8 cellular contexts compared by ENCODE assay signal in the genomic region with DNA sequence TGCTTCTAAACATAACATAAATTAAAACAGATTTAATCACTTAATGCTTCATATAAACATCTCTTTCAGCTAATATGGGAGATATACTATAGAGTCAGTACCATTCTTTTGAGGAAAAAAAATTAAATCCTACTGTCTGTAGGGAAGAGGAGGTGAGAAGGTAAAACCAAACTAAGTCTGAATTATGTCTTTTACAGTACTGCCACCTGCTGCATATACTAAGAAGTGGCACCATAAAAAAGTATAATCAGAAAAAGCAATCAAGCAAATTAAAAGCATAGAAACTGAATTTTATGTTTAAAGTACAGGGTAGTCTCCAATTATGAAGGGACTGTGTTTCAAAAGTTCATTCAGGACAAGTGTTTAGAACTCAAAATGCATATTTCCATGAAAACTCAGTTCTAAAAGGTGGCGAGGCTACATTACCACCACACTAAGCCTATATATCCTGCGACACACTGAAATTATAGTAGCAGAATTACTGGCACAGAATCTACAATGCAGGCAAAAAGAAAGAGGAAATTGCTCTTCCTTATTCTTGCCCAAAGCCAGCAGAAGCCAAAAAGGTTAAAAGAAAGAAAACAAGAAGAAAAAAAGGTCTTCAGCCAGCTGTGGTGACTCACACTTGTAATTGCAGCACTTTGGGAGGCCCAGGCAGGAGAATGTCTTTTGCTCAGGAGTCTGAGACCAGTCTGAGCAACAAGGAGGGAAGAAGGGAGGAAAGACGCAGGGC. TPM values are rescaled to one million over a fixed set of nuclear protein-coding genes. Genes with fewer than 3 reads are reported as not detected.
DNase-seq lines count a peak whose midpoint lies in the region; ATAC-seq, FAIRE-seq and TF ChIP-seq lines count a peak whose summit lies in the region.

No MANE protein-coding gene starts in this region.

- H3K9me3 ChIP-seq in astrocyte (ENCODE audit: insufficient read depth, low read depth, low read length) (no peaks in the 10 kb centered on the region), keratinocyte (ENCODE audit: control insufficient read depth, low read depth, low read length) (no peaks in the 10 kb centered on the region), upper lobe of right lung (no peaks in the 10 kb centered on the region)

- no peak overlapping the region for H3K4me3 ChIP-seq in astrocyte (ENCODE audit: insufficient read depth, low read depth, low read length)
- H3K4me3 ChIP-seq in keratinocyte (ENCODE audit: control insufficient read depth in 2 of 3, extremely low read depth in 1 of 3, insufficient read depth in 2 of 3, low read depth in 1 of 3, low read length in 3 of 3): no peak overlapping the region
- no peak overlapping the region for H3K4me3 ChIP-seq in upper lobe of right lung

- H3K79me2 ChIP-seq in astrocyte (ENCODE audit: insufficient read depth, low read length) (no peaks in the 10 kb centered on the region), keratinocyte (ENCODE audit: control insufficient read depth, insufficient read depth, low read length) (no peaks in the 10 kb centered on the region)

- H3K4me1 ChIP-seq in astrocyte (ENCODE audit: insufficient read depth, low read length) (peaks cover 6% of the 10 kb centered on the region), keratinocyte (ENCODE audit: control insufficient read depth, extremely low read depth, insufficient read depth, low read length) (no peaks in the 10 kb centered on the region), upper lobe of right lung (no peaks in the 10 kb centered on the region)

- H3K36me3 ChIP-seq in astrocyte (ENCODE audit: insufficient read depth, low read length) (no peaks in the 10 kb centered on the region), keratinocyte (ENCODE audit: control insufficient read depth in 2 of 2, extremely low read depth in 1 of 2, insufficient read depth in 2 of 2, low read length in 2 of 2) (peaks cover 2 to 4% of the 10 kb centered on the region in 2 experiments), upper lobe of right lung (peaks cover 55% of the 10 kb centered on the region)

- ATAC-seq in upper lobe of right lung: peak; percentile 64
- no peak for ATAC-seq in HG02884 (IDR thresholded peaks at IDR 0.05; ENCODE audit: unreplicated experiment)

- H3K9me3 Mint-ChIP-seq in activated naive CD4-positive, alpha-beta T cell treated with anti-CD3 and anti-CD28 coated beads for 36 hours: no peaks in the 10 kb centered on the region
- H3K9me3 Mint-ChIP-seq in astrocyte (ENCODE audit: unreplicated experiment): peaks cover 7% of the 10 kb centered on the region

- peaks cover 13% of the 10 kb centered on the region for H3K4me1 Mint-ChIP-seq in activated naive CD4-positive, alpha-beta T cell treated with anti-CD3 and anti-CD28 coated beads for 36 hours (ENCODE audit: low read depth)
- no peaks in the 10 kb centered on the region for H3K4me1 Mint-ChIP-seq in astrocyte (ENCODE audit: low read depth, unreplicated experiment)

- no peaks in the 10 kb centered on the region for H3K9me1 ChIP-seq in keratinocyte (ENCODE audit: control insufficient read depth, extremely low read depth, insufficient read depth, low read length)

- no peaks in the 10 kb centered on the region for H4K20me1 ChIP-seq in astrocyte (ENCODE audit: insufficient read depth, low read length)
- H4K20me1 ChIP-seq in keratinocyte (ENCODE audit: control insufficient read depth, extremely low read depth, insufficient read depth, low read length): no peaks in the 10 kb centered on the region

- peaks cover 23% of the 10 kb centered on the region for H3K36me3 Mint-ChIP-seq in activated naive CD4-positive, alpha-beta T cell treated with anti-CD3 and anti-CD28 coated beads for 36 hours (ENCODE audit: low read depth)
- H3K36me3 Mint-ChIP-seq in astrocyte (ENCODE audit: low read depth, unreplicated experiment): peaks cover 10% of the 10 kb centered on the region

- H2AFZ ChIP-seq in astrocyte (ENCODE audit: low read depth, low read length): no peak overlapping the region
- no peak overlapping the region for H2AFZ ChIP-seq in keratinocyte (ENCODE audit: control insufficient read depth, low read length)

- no peaks in the 10 kb centered on the region for H3K27me3 Mint-ChIP-seq in activated naive CD4-positive, alpha-beta T cell treated with anti-CD3 and anti-CD28 coated beads for 36 hours (ENCODE audit: low read depth)
- no peaks in the 10 kb centered on the region for H3K27me3 Mint-ChIP-seq in astrocyte (ENCODE audit: low read depth, unreplicated experiment)

- CTCF ChIA-PET in activated naive CD4-positive, alpha-beta T cell treated with anti-CD3 and anti-CD28 coated beads for 36 hours (lab: Charles Lee): interaction anchor here (0.5 to 3.6 kb wide), 24 partner anchors 8 to 358 kb away, joined by 3 to 35 read pairs (median 4); partner anchors contain the start of genes BATF3 and NSL1

- H3K4me3 Mint-ChIP-seq in activated naive CD4-positive, alpha-beta T cell treated with anti-CD3 and anti-CD28 coated beads for 36 hours: no peak overlapping the region
- H3K4me3 Mint-ChIP-seq in astrocyte (ENCODE audit: unreplicated experiment): no peak overlapping the region

- no peak overlapping the region for H3K27ac Mint-ChIP-seq in activated naive CD4-positive, alpha-beta T cell treated with anti-CD3 and anti-CD28 coated beads for 36 hours
- H3K27ac Mint-ChIP-seq in astrocyte (ENCODE audit: unreplicated experiment): no peak overlapping the region

- peak; percentile 62 for TF ChIP-seq CTCF in astrocyte (IDR thresholded peaks at IDR 0.05; ENCODE audit: insufficient read depth, low read depth, low read length)
- TF ChIP-seq CTCF in keratinocyte (optimal IDR thresholded peaks at IDR 0.05 in 1 of 3, IDR thresholded peaks at IDR 0.05 in 1 of 3, conservative IDR thresholded peaks at IDR 0.05 in 1 of 3; ENCODE audit: extremely low read depth in 1 of 3, insufficient read depth in 2 of 3, low read length in 3 of 3): peak in 2 of 3 experiments; percentile 36 to 52
- TF ChIP-seq CTCF in upper lobe of right lung (IDR thresholded peaks at IDR 0.05): peak; percentile 64

- H3K4me2 ChIP-seq in astrocyte (ENCODE audit: low read length) (peak overlapping the region; percentile 60), keratinocyte (ENCODE audit: control insufficient read depth, extremely low read depth, insufficient read depth, low read depth, low read length) (no peak overlapping the region)

- dilution Hi-C loops in keratinocyte (cut with MboI; ENCODE audit: extremely low pct_ligation_motif_present, low sequenced_read_pairs): loop anchor here (10.0 kb wide), 1 partner anchor 138 kb away; no protein-coding TSS in a partner anchor

- H3K9ac ChIP-seq in astrocyte (ENCODE audit: low read length) (peak overlapping the region; percentile 24), keratinocyte (ENCODE audit: control insufficient read depth, extremely low read depth, insufficient read depth, low read length) (no peak overlapping the region)

- peak; percentile 13 for DNase-seq in activated naive CD4-positive, alpha-beta T cell treated with anti-CD3 and anti-CD28 coated beads for 36 hours
- no peak for DNase-seq in activated naive CD4-positive, alpha-beta T cell (lab: John Stamatoyannopoulos, UW)
- DNase-seq in NCI-H146 treated with DMSO at 0.1 percent for 48 hours (lab: John Stamatoyannopoulos, UW; ENCODE audit: unreplicated experiment): peak; percentile 17
- peak; percentile 45 for DNase-seq in astrocyte (ENCODE audit: low read depth)
- DNase-seq in keratinocyte (ENCODE audit: low read depth, low spot score): no peak
- DNase-seq in upper lobe of right lung: no peak
- no peak for DNase-seq in stimulated activated CD4-positive, alpha-beta T cell treated with anti-CD3 and anti-CD28 coated beads, Interleukin-1b, Interleukin-23, amount 100 ng/mL, for 48 hours

- peak; percentile 37 for FAIRE-seq in astrocyte (lab: Jason Lieb, UNC)
- FAIRE-seq in keratinocyte (lab: Jason Lieb, UNC): no peak

- H3K27ac ChIP-seq in astrocyte (ENCODE audit: low read depth, low read length) (no peak overlapping the region), keratinocyte (ENCODE audit: control insufficient read depth, insufficient read depth, low read length) (no peak overlapping the region), upper lobe of right lung (no peak overlapping the region)

- H3K27me3 ChIP-seq in astrocyte (ENCODE audit: insufficient read depth, low read length): no peaks in the 10 kb centered on the region
- no peaks in the 10 kb centered on the region for H3K27me3 ChIP-seq in keratinocyte (ENCODE audit: control insufficient read depth, extremely low read depth, insufficient read depth, low read length)
- H3K27me3 ChIP-seq in upper lobe of right lung: no peaks in the 10 kb centered on the region

- intact Hi-C loops in activated naive CD4-positive, alpha-beta T cell treated with anti-CD3 and anti-CD28 coated beads for 36 hours (cut with micrococcal nuclease): loop anchor here (1.0 to 2.0 kb wide), 6 partner anchors 30 to 325 kb away; partner anchors contain the start of gene BATF3
- intact Hi-C loops in upper lobe of right lung (cut with DNase I): no loop called here

RNA-seq across cellular contexts. Expression of gene NSL1, which starts 9.0 kb away (rescaled TPM):
- total RNA-seq in activated naive CD4-positive, alpha-beta T cell treated with anti-CD3 and anti-CD28 coated beads for 36 hours: 10 to 100 TPM; 21.2 to 23.7 TPM
- total RNA-seq in astrocyte (22.6 and 24.6 TPM in 2 replicates), upper lobe of right lung (30.2 TPM)
- polyA plus RNA-seq in keratinocyte: 14.1 to 25.5 TPM (median 20.5 TPM) in 3 replicates
- polyA plus RNA-seq in keratinocyte (2011; ENCODE audit: low read depth): 5.9 TPM
- 12.9 and 18.5 TPM in 2 replicates for polyA plus RNA-seq in keratinocyte (2011; cell fraction: cytosol; rRNA removed)
- polyA plus RNA-seq in keratinocyte (2011; cell fraction: nucleus; rRNA removed): 10.2 and 13.1 TPM in 2 replicates
- 5.7 and 16.6 TPM in 2 replicates for polyA plus RNA-seq in keratinocyte (2012; ENCODE audit: low replicate concordance)
- polyA minus RNA-seq in keratinocyte: 4.4 to 7.2 TPM (median 5.7 TPM) in 3 replicates
- polyA minus RNA-seq in keratinocyte (2011; cell fraction: cytosol; rRNA and poly(A)+ RNA removed): 10.7 TPM
- 4.6 and 4.7 TPM in 2 replicates for polyA minus RNA-seq in keratinocyte (2011; cell fraction: nucleus; rRNA and poly(A)+ RNA removed)

RNA-seq across cellular contexts. Expression of gene TATDN3, which starts 9.1 kb away (rescaled TPM):
- total RNA-seq in activated naive CD4-positive, alpha-beta T cell treated with anti-CD3 and anti-CD28 coated beads for 36 hours: 10 to 100 TPM; 14.9 to 16.9 TPM
- total RNA-seq in astrocyte (7.1 and 8.6 TPM in 2 replicates), upper lobe of right lung (13.0 TPM)
- polyA plus RNA-seq in keratinocyte: 9.0 to 11.6 TPM (median 10.5 TPM) in 3 replicates
- 7.5 TPM for polyA plus RNA-seq in keratinocyte (2011; ENCODE audit: low read depth)
- 9.3 and 16.5 TPM in 2 replicates for polyA plus RNA-seq in keratinocyte (2011; cell fraction: cytosol; rRNA removed)
- polyA plus RNA-seq in keratinocyte (2011; cell fraction: nucleus; rRNA removed): 7.8 and 8.2 TPM in 2 replicates
- polyA plus RNA-seq in keratinocyte (2012; ENCODE audit: low replicate concordance): 8.9 and 9.1 TPM in 2 replicates
- polyA minus RNA-seq in keratinocyte: 3.5 to 10.5 TPM (median 10.1 TPM) in 3 replicates
- 5.9 TPM for polyA minus RNA-seq in keratinocyte (2011; cell fraction: cytosol; rRNA and poly(A)+ RNA removed)
- polyA minus RNA-seq in keratinocyte (2011; cell fraction: nucleus; rRNA and poly(A)+ RNA removed): 2.4 and 2.8 TPM in 2 replicates

Comparison
In these comparisons a context has a peak if more than half of its experiments do, and no peak if none do; other contexts are left out.
1. DNase-seq: peak in activated naive CD4-positive, alpha-beta T cell treated with anti-CD3 and anti-CD28 coated beads for 36 hours (single experiment), NCI-H146 treated with DMSO at 0.1 percent for 48 hours (single experiment) and astrocyte (single experiment); none in activated naive CD4-positive, alpha-beta T cell (0 of 4), keratinocyte (single experiment), upper lobe of right lung (single experiment) and stimulated activated CD4-positive, alpha-beta T cell treated with anti-CD3 and anti-CD28 coated beads, Interleukin-1b, Interleukin-23, amount 100 ng/mL, for 48 hours (single experiment).
2. Peak in every context shown above with its lines, with median percentiles within 50 percentile points of each other: CTCF ChIP-seq.